In genomic region chr19:39596911-39597310, GRCh38 we compare ENCODE assay signal across 19 cellular contexts. TPM values are rescaled to one million over a fixed set of nuclear protein-coding genes. Genes with fewer than 3 reads are reported as not detected.
DNase-seq lines count a peak whose midpoint lies in the region; ATAC-seq, FAIRE-seq and TF ChIP-seq lines count a peak whose summit lies in the region.
"Had no signal": no experiment of that assay in that cellular context is flagged by ENCODE, and none has a peak within 500 bp of the region (broad histone marks: within the 10 kb centered on the region; RNA-seq: fewer than 3 reads in every experiment).

No MANE protein-coding gene starts in this region.

- FAIRE-seq in GM12891 (lab: Jason Lieb, UNC) = peak; percentile 23
- FAIRE-seq: A204.1, D721Med, GM12892, H54 had no signal

- no peak for ATAC-seq in HG03521 (IDR thresholded peaks at IDR 0.05; ENCODE audit: unreplicated experiment)
- ATAC-seq in Right ventricle myocardium inferior = no peak
- ATAC-seq in HG02623 (IDR thresholded peaks at IDR 0.05; ENCODE audit: unreplicated experiment) = no peak
- ATAC-seq: GM23338 had no signal

- no peak for TF ChIP-seq POLR2A in GM12891 (IDR thresholded peaks at IDR 0.05; ENCODE audit: low read depth, low read length)

- no peak for DNase-seq in GM12891 (ENCODE audit: insufficient read length, low spot score)
- peak; percentile 8 for DNase-seq in RKO (ENCODE audit: low spot score)
- DNase-seq in kidney tubule cell (ENCODE audit: low spot score) = peak; percentile 10
- DNase-seq in Right ventricle myocardium inferior (ENCODE audit: missing footprints) = no peak
- no peak for DNase-seq in GM10266 (ENCODE audit: extremely low spot score)
- DNase-seq: AML-193; Caco-2; CD4-positive, alpha-beta T cell; HCEC 1CT had no signal

- no peak for TF ChIP-seq CTCF in GM10266 (IDR thresholded peaks at IDR 0.05; ENCODE audit: control insufficient read depth, insufficient read depth, low read depth, missing control alignments)

- intact Hi-C loops in Right ventricle myocardium inferior (cut with DNase I) = no loop called here

TF ChIP-seq in GM12891, 5 proteins besides CTCF, POLR2A, EP300 and RAD21:
- TF ChIP-seq POLR2AphosphoS5 (IDR thresholded peaks at IDR 0.05; ENCODE audit: low read depth, low read length) (no peak), PAX5 (IDR thresholded peaks at IDR 0.05; ENCODE audit: insufficient read depth, low read length, severe bottlenecking) (no peak), SPI1 (IDR thresholded peaks at IDR 0.05; ENCODE audit: low read depth, low read length) (no peak), POU2F2 (IDR thresholded peaks at IDR 0.05; ENCODE audit: low read depth, low read length) (no peak), TAF1 (IDR thresholded peaks at IDR 0.05; ENCODE audit: low read depth, low read length) (no peak)

RNA-seq across cellular contexts. Expression of gene LGALS13, which starts 5.4 kb away (rescaled TPM):
- not detected for polyA plus RNA-seq in GM12891 (2012; ENCODE audit: low read depth, missing spikeins)
- total RNA-seq in Right ventricle myocardium inferior = not detected
- total RNA-seq: Caco-2; CD4-positive, alpha-beta T cell; G401; GM23338; HT-29 had no signal
- polyA plus RNA-seq: BJ, GM23338 had no signal

RNA-seq across cellular contexts. Expression of gene EID2, which starts 57.0 kb away (rescaled TPM):
- polyA plus RNA-seq in GM12891 (2012; ENCODE audit: low read depth, missing spikeins) = 5.2 TPM
- total RNA-seq in Right ventricle myocardium inferior = 10.7 TPM

RNA-seq across cellular contexts. Expression of gene LGALS16, which starts 58.8 kb away (rescaled TPM):
- not detected for polyA plus RNA-seq in GM12891 (2012; ENCODE audit: low read depth, missing spikeins)
- total RNA-seq in Right ventricle myocardium inferior = not detected
- total RNA-seq: Caco-2; CD4-positive, alpha-beta T cell; G401; GM23338; HT-29 had no signal
- polyA plus RNA-seq: BJ, GM23338 had no signal

Comparison
In these comparisons a context has a peak if more than half of its experiments do, and no peak if none do; other contexts are left out.
1. DNase-seq: peak in RKO (single experiment) and kidney tubule cell (single experiment); none in GM12891 (single experiment), Right ventricle myocardium inferior (single experiment) and GM10266 (single experiment).